ENCODE assay signal across 2 cellular contexts in the genomic region with DNA sequence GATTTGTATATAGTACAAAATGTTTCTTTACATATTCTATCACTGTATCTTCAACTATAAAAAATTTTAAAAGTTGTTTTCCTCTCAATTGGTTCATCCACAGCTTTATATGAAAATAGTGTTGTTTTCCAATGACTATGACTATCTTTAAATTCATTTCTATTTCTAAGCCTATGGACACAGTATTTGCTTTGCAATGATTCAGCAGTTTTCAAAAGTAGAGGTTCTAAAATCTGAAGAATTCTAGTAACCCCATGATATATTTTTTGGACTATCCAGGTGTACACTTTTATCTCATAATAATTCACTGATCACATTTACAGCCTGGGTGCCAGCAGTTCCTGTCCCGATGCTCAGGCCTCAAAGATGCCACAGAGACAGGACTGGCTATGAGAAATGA.
TF ChIP-seq lines count a peak whose summit lies in the region.

No MANE protein-coding gene starts in this region.

TF ChIP-seq in HepG2, 621 proteins besides CTCF, POLR2A, EP300 and RAD21 (continued from another document):
- TF ChIP-seq, protein P1, sequence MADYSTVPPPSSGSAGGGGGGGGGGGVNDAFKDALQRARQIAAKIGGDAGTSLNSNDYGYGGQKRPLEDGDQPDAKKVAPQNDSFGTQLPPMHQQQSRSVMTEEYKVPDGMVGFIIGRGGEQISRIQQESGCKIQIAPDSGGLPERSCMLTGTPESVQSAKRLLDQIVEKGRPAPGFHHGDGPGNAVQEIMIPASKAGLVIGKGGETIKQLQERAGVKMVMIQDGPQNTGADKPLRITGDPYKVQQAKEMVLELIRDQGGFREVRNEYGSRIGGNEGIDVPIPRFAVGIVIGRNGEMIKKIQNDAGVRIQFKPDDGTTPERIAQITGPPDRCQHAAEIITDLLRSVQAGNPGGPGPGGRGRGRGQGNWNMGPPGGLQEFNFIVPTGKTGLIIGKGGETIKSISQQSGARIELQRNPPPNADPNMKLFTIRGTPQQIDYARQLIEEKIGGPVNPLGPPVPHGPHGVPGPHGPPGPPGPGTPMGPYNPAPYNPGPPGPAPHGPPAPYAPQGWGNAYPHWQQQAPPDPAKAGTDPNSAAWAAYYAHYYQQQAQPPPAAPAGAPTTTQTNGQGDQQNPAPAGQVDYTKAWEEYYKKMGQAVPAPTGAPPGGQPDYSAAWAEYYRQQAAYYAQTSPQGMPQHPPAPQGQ (CRISPR knock-in tag; IDR thresholded peaks at IDR 0.05; ENCODE audit: borderline replicate concordance), result no peak
- TF ChIP-seq ZNF570 (CRISPR knock-in tag; IDR thresholded peaks at IDR 0.05; ENCODE audit: borderline replicate concordance), result no peak
- TF ChIP-seq, protein P2, sequence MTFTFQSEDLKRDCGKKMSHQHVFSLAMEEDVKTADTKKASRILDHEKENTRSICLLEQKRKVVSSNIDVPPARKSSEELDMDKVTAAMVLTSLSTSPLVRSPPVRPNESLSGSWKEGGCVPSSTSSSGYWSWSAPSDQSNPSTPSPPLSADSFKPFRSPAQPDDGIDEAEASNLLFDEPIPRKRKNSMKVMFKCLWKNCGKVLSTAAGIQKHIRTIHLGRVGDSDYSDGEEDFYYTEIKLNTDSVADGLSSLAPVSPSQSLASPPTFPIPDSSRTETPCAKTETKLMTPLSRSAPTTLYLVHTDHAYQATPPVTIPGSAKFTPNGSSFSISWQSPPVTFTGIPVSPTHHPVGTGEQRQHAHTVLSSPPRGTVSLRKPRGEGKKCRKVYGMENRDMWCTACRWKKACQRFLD (CRISPR knock-in tag; IDR thresholded peaks at IDR 0.05; ENCODE audit: borderline replicate concordance), result no peak
- no peak for TF ChIP-seq NFYB (CRISPR knock-in tag; IDR thresholded peaks at IDR 0.05)
- no peak for TF ChIP-seq ZSCAN9 (CRISPR knock-in tag; IDR thresholded peaks at IDR 0.05; ENCODE audit: borderline replicate concordance)
- peak; percentile 71 for TF ChIP-seq NFE2L2 (IDR thresholded peaks at IDR 0.05; ENCODE audit: low read length)
- TF ChIP-seq ZMYM2 (CRISPR knock-in tag; IDR thresholded peaks at IDR 0.05), result no peak
- no peak for TF ChIP-seq ARNTL (CRISPR knock-in tag; IDR thresholded peaks at IDR 0.05)
- TF ChIP-seq ZNF674 (CRISPR knock-in tag; IDR thresholded peaks at IDR 0.05; ENCODE audit: low read depth), result no peak
- TF ChIP-seq REL (CRISPR knock-in tag; conservative IDR thresholded peaks at IDR 0.05), result no peak
TF ChIP-seq in HepG2: peak in this region for 2.

TF ChIP-seq in K562, 482 proteins besides CTCF, POLR2A, EP300 and RAD21 (continued from another document):
- TF ChIP-seq, protein P3, sequence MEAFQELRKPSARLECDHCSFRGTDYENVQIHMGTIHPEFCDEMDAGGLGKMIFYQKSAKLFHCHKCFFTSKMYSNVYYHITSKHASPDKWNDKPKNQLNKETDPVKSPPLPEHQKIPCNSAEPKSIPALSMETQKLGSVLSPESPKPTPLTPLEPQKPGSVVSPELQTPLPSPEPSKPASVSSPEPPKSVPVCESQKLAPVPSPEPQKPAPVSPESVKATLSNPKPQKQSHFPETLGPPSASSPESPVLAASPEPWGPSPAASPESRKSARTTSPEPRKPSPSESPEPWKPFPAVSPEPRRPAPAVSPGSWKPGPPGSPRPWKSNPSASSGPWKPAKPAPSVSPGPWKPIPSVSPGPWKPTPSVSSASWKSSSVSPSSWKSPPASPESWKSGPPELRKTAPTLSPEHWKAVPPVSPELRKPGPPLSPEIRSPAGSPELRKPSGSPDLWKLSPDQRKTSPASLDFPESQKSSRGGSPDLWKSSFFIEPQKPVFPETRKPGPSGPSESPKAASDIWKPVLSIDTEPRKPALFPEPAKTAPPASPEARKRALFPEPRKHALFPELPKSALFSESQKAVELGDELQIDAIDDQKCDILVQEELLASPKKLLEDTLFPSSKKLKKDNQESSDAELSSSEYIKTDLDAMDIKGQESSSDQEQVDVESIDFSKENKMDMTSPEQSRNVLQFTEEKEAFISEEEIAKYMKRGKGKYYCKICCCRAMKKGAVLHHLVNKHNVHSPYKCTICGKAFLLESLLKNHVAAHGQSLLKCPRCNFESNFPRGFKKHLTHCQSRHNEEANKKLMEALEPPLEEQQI (IDR thresholded peaks at IDR 0.05), result no peak
- TF ChIP-seq FUS (optimal IDR thresholded peaks at IDR 0.05; ENCODE audit: low read depth, low read length) (no peak), HDAC8 (tag; IDR thresholded peaks at IDR 0.05) (no peak), SOX6 (IDR thresholded peaks at IDR 0.05) (no peak), ZNF324 (CRISPR knock-in tag; IDR thresholded peaks at IDR 0.05) (no peak), NFE2L1 (tag; IDR thresholded peaks at IDR 0.05; ENCODE audit: borderline replicate concordance, low read depth) (peak; percentile 61), MAFF (IDR thresholded peaks at IDR 0.05; ENCODE audit: low read length) (peak; percentile 46; the same call in 1 of the 2 replicates), MYBL2 (IDR thresholded peaks at IDR 0.05; ENCODE audit: low read depth) (no peak), MYBL2 (CRISPR knock-in tag; IDR thresholded peaks at IDR 0.05; ENCODE audit: borderline replicate concordance) (no peak), RNF2 (IDR thresholded peaks at IDR 0.05) (no peak), CBX8 (IDR thresholded peaks at IDR 0.05; ENCODE audit: borderline replicate concordance, extremely low read depth, low read depth, low read length, poor library complexity, severe bottlenecking) (no peak), CHD4 (IDR thresholded peaks at IDR 0.05; ENCODE audit: insufficient read depth, insufficient replicate concordance, low read depth, low read length, poor library complexity, severe bottlenecking) (no peak), ZBED1 (IDR thresholded peaks at IDR 0.05) (no peak), C11orf30 (IDR thresholded peaks at IDR 0.05; ENCODE audit: low read depth) (peak; percentile 57; the same call in 1 of the 2 replicates), NFE2 (IDR thresholded peaks at IDR 0.05; ENCODE audit: low read depth) (peak; percentile 67), MAFG (tag; conservative IDR thresholded peaks at IDR 0.05) (peak; percentile 71; the same call in 1 of the 2 replicates), ZNF316 (IDR thresholded peaks at IDR 0.05) (peak; percentile 69)
- TF ChIP-seq, protein P4, sequence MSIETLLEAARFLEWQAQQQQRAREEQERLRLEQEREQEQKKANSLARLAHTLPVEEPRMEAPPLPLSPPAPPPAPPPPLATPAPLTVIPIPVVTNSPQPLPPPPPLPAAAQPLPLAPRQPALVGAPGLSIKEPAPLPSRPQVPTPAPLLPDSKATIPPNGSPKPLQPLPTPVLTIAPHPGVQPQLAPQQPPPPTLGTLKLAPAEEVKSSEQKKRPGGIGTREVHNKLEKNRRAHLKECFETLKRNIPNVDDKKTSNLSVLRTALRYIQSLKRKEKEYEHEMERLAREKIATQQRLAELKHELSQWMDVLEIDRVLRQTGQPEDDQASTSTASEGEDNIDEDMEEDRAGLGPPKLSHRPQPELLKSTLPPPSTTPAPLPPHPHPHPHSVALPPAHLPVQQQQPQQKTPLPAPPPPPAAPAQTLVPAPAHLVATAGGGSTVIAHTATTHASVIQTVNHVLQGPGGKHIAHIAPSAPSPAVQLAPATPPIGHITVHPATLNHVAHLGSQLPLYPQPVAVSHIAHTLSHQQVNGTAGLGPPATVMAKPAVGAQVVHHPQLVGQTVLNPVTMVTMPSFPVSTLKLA (conservative IDR thresholded peaks at IDR 0.05), result no peak
- TF ChIP-seq, protein P5, sequence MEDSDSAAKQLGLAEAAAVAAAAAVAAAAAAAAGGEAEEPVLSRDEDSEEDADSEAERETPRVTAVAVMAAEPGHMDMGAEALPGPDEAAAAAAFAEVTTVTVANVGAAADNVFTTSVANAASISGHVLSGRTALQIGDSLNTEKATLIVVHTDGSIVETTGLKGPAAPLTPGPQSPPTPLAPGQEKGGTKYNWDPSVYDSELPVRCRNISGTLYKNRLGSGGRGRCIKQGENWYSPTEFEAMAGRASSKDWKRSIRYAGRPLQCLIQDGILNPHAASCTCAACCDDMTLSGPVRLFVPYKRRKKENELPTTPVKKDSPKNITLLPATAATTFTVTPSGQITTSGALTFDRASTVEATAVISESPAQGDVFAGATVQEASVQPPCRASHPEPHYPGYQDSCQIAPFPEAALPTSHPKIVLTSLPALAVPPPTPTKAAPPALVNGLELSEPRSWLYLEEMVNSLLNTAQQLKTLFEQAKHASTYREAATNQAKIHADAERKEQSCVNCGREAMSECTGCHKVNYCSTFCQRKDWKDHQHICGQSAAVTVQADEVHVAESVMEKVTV (CRISPR knock-in tag; IDR thresholded peaks at IDR 0.05), result no peak
